ENCODE assay signal across 34 cellular contexts in genomic region chr4:33470805-33471204, GRCh38.
"Had no signal": no experiment of that assay in that cellular context is flagged by ENCODE, and none has a peak within 500 bp of the region (broad histone marks: within the 10 kb centered on the region; RNA-seq: fewer than 3 reads in every experiment).

No MANE protein-coding gene starts in this region.

- H3K36me3 ChIP-seq: adrenal gland, ascending aorta, cardiac muscle cell had no signal

- H3K27ac ChIP-seq: adrenal gland, ascending aorta, cardiac muscle cell, VCaP had no signal

- H3K4me3 Mint-ChIP-seq: activated B cell treated with CpG ODN at 0.5 μM for 24 hours; activated CD4-positive, alpha-beta memory T cell treated with anti-CD3 and anti-CD28 coated beads for 36 hours; activated CD4-positive, alpha-beta T cell treated with anti-CD3 and anti-CD28 coated beads, Interleukin-2, amount 10 ng/mL, durations not matched to agents 24 days and 14 days; activated CD8-positive, alpha-beta T cell treated with anti-CD3 and anti-CD28 coated beads for 36 hours; activated naive CD4-positive, alpha-beta T cell treated with anti-CD3 and anti-CD28 coated beads for 36 hours; activated naive CD8-positive, alpha-beta T cell treated with anti-CD3 and anti-CD28 coated beads for 36 hours; activated T-cell treated with anti-CD3 and anti-CD28 coated beads, Interleukin-2, amount 50 U/mL, for 4 hours; activated T-cell treated with anti-CD3 and anti-CD28 coated beads, Interleukin-2, amount 50 U/mL, for 72 hours; activated T-helper 1 cell treated with anti-CD3 and anti-CD28 coated beads, Interleukin-12 subunit alpha, Interleukin-12 subunit beta, Interleukin-2, Interleukin-4 antibody, amounts not matched to agents 30 ng/mL and 10 ng/mL and 1 ng/mL, durations not matched to agents 14 hours and 24 hours and 36 hours; activated T-helper 17 cell treated with anti-CD3 and anti-CD28 coated beads, Interleukin-2, amount 50 U/mL, for 72 hours; brain; T-helper 1 cell treated with Interleukin-12 subunit alpha and Interleukin-12 subunit beta and Interleukin-4 antibody, amounts not matched to agents 30 μg/mL and 1 μg/mL, for 36 hours; T-helper 2 cell treated with Interferon-gamma antibody and Interleukin-4, amounts not matched to agents 5 μg/mL and 100 μg/mL, for 36 hours had no signal

- H3K4me3 ChIP-seq: adrenal gland, ascending aorta, cardiac muscle cell had no signal

- H3K27me3 Mint-ChIP-seq: activated B cell treated with CpG ODN at 0.5 μM for 24 hours; activated CD4-positive, alpha-beta memory T cell treated with anti-CD3 and anti-CD28 coated beads for 36 hours; activated CD4-positive, alpha-beta T cell treated with anti-CD3 and anti-CD28 coated beads, Interleukin-2, amount 10 ng/mL, durations not matched to agents 24 days and 14 days; activated CD8-positive, alpha-beta T cell treated with anti-CD3 and anti-CD28 coated beads for 36 hours; activated naive CD8-positive, alpha-beta T cell treated with anti-CD3 and anti-CD28 coated beads for 36 hours; activated T-helper 17 cell treated with anti-CD3 and anti-CD28 coated beads, Interleukin-2, amount 50 U/mL, for 72 hours had no signal

- H3K27me3 ChIP-seq: adrenal gland, ascending aorta, cardiac muscle cell had no signal

- H3K36me3 Mint-ChIP-seq: activated CD4-positive, alpha-beta memory T cell treated with anti-CD3 and anti-CD28 coated beads for 36 hours; activated naive CD4-positive, alpha-beta T cell treated with anti-CD3 and anti-CD28 coated beads, Interleukin-2, amount 50 U/mL, for 72 hours; activated naive CD8-positive, alpha-beta T cell treated with anti-CD3 and anti-CD28 coated beads for 36 hours; brain had no signal

- DNase-seq: activated B cell treated with CpG ODN at 0.5 μM for 24 hours; activated CD4-positive, alpha-beta memory T cell treated with anti-CD3 and anti-CD28 coated beads for 36 hours; activated CD4-positive, alpha-beta T cell treated with anti-CD3 and anti-CD28 coated beads for 4 hours; activated CD4-positive, alpha-beta T cell treated with anti-CD3 and anti-CD28 coated beads, Interleukin-2, amount 10 ng/mL, durations not matched to agents 24 days and 14 days; activated CD4-positive, alpha-beta T cell treated with anti-CD3 and anti-CD28 coated beads, Interleukin-2, amount 50 U/mL, for 1 hour; activated CD4-positive, alpha-beta T cell treated with anti-CD3 and anti-CD28 coated beads, Interleukin-2, amount 50 U/mL, for 4 hours; activated CD4-positive, CD25-positive, alpha-beta regulatory T cell treated with anti-CD3 and anti-CD28 coated beads, Interleukin-2, amount 50 U/mL, for 72 hours; activated CD8-positive, alpha-beta memory T cell treated with anti-CD3 and anti-CD28 coated beads, Interleukin-2, amount 50 U/mL, for 4 hours; activated CD8-positive, alpha-beta T cell treated with anti-CD3 and anti-CD28 coated beads for 36 hours; activated effector memory CD4-positive, alpha-beta T cell treated with anti-CD3 and anti-CD28 coated beads, Interleukin-2, amount 50 U/mL, for 16 hours; activated gamma-delta T cell treated with Interleukin-2 at 50 U/mL for 16 hours; activated naive CD4-positive, alpha-beta T cell; activated naive CD4-positive, alpha-beta T cell treated with anti-CD3 and anti-CD28 coated beads for 36 hours; activated naive CD4-positive, alpha-beta T cell treated with anti-CD3 and anti-CD28 coated beads, Interleukin-2, amount 50 U/mL, for 16 hours; activated naive CD8-positive, alpha-beta T cell treated with anti-CD3 and anti-CD28 coated beads for 36 hours; activated T-cell treated with anti-CD3 and anti-CD28 coated beads for 4 hours; activated T-cell treated with anti-CD3 and anti-CD28 coated beads, Interleukin-2, amount 50 U/mL, for 1 hour; activated T-cell treated with anti-CD3 and anti-CD28 coated beads, Interleukin-2, amount 50 U/mL, for 4 hours; activated T-cell treated with anti-CD3 and anti-CD28 coated beads, Interleukin-2, amount 50 U/mL, for 72 hours; adrenal gland; amniotic stem cell; central memory CD4-positive, alpha-beta T cell; T-helper 1 cell; T-helper 2 cell; T-helper 9 cell had no signal

- ATAC-seq: activated CD8-positive, alpha-beta T cell treated with anti-CD3 and anti-CD28 coated beads for 36 hours; activated naive CD4-positive, alpha-beta T cell treated with anti-CD3 and anti-CD28 coated beads, Interleukin-2, amount 50 U/mL, for 72 hours; activated T-cell treated with anti-CD3 and anti-CD28 coated beads, Interleukin-2, amount 50 U/mL, for 4 hours; activated T-cell treated with anti-CD3 and anti-CD28 coated beads, Interleukin-2, amount 50 U/mL, for 72 hours; activated T-helper 17 cell treated with anti-CD3 and anti-CD28 coated beads, Interleukin-2, amount 50 U/mL, for 72 hours had no signal

- H3K9me3 ChIP-seq: adrenal gland, ascending aorta had no signal

- H3K4me1 Mint-ChIP-seq: activated B cell treated with CpG ODN at 0.5 μM for 24 hours; activated CD4-positive, alpha-beta T cell treated with anti-CD3 and anti-CD28 coated beads, Interleukin-2, amount 10 ng/mL, durations not matched to agents 24 days and 14 days; activated naive CD8-positive, alpha-beta T cell treated with anti-CD3 and anti-CD28 coated beads for 36 hours; activated T-helper 17 cell treated with anti-CD3 and anti-CD28 coated beads, Interleukin-2, amount 50 U/mL, for 72 hours; brain had no signal

- H3K27ac Mint-ChIP-seq: activated B cell treated with CpG ODN at 0.5 μM for 24 hours; activated CD4-positive, alpha-beta memory T cell treated with anti-CD3 and anti-CD28 coated beads for 36 hours; activated CD4-positive, alpha-beta T cell treated with anti-CD3 and anti-CD28 coated beads, Interleukin-2, amount 10 ng/mL, durations not matched to agents 24 days and 14 days; activated CD8-positive, alpha-beta T cell treated with anti-CD3 and anti-CD28 coated beads for 36 hours; activated naive CD4-positive, alpha-beta T cell treated with anti-CD3 and anti-CD28 coated beads for 36 hours; activated naive CD4-positive, alpha-beta T cell treated with anti-CD3 and anti-CD28 coated beads, Interleukin-2, amount 50 U/mL, for 72 hours; activated naive CD8-positive, alpha-beta T cell treated with anti-CD3 and anti-CD28 coated beads for 36 hours; activated T-cell treated with anti-CD3 and anti-CD28 coated beads, Interleukin-2, amount 50 U/mL, for 72 hours; activated T-helper 1 cell treated with anti-CD3 and anti-CD28 coated beads, Interleukin-12 subunit alpha, Interleukin-12 subunit beta, Interleukin-2, Interleukin-4 antibody, amounts not matched to agents 30 ng/mL and 10 ng/mL and 1 ng/mL, durations not matched to agents 14 hours and 24 hours and 36 hours; activated T-helper 17 cell treated with anti-CD3 and anti-CD28 coated beads, Interleukin-2, amount 50 U/mL, for 72 hours; brain; T-helper 1 cell treated with Interleukin-12 subunit alpha and Interleukin-12 subunit beta and Interleukin-4 antibody, amounts not matched to agents 30 μg/mL and 1 μg/mL, for 36 hours; T-helper 2 cell treated with Interferon-gamma antibody and Interleukin-4, amounts not matched to agents 5 μg/mL and 100 μg/mL, for 36 hours had no signal

- H3K4me1 ChIP-seq: adrenal gland, ascending aorta had no signal

- H3K9me3 Mint-ChIP-seq: activated B cell treated with CpG ODN at 0.5 μM for 24 hours; activated CD4-positive, alpha-beta T cell treated with anti-CD3 and anti-CD28 coated beads, Interleukin-2, amount 10 ng/mL, durations not matched to agents 24 days and 14 days had no signal
